ENCODE assay signal across 1 cellular context in genomic region chr16:29848420-29849297, GRCh38.
TF ChIP-seq lines count a peak whose summit lies in the region.

No MANE protein-coding gene starts in this region.

TF ChIP-seq in HepG2, 621 proteins besides CTCF, POLR2A, EP300 and RAD21 (continued from another document and continues in another):
- peak; percentile 61; the same call in 1 of the 2 replicates for TF ChIP-seq ZBTB25 (CRISPR knock-in tag; IDR thresholded peaks at IDR 0.05)
- TF ChIP-seq ZMAT5 (CRISPR knock-in tag; IDR thresholded peaks at IDR 0.05; ENCODE audit: borderline replicate concordance, low read depth): no peak
- no peak for TF ChIP-seq MAFG (CRISPR knock-in tag; IDR thresholded peaks at IDR 0.05)
- no peak for TF ChIP-seq NFAT5 (CRISPR knock-in tag; IDR thresholded peaks at IDR 0.05)
- TF ChIP-seq GTF3A (CRISPR knock-in tag; conservative IDR thresholded peaks at IDR 0.05): no peak
- TF ChIP-seq DPF2 (CRISPR knock-in tag; IDR thresholded peaks at IDR 0.05; ENCODE audit: borderline replicate concordance, low read depth): no peak
- no peak for TF ChIP-seq EHMT2 (IDR thresholded peaks at IDR 0.05; ENCODE audit: borderline replicate concordance, low read depth, low read length)
- no peak for TF ChIP-seq TCF7 (IDR thresholded peaks at IDR 0.05; ENCODE audit: low read depth)
- peak; percentile 73; the same call in 1 of the 2 replicates for TF ChIP-seq HINFP (CRISPR knock-in tag; IDR thresholded peaks at IDR 0.05; ENCODE audit: low read depth)
- TF ChIP-seq HDAC6 (IDR thresholded peaks at IDR 0.05; ENCODE audit: low read depth, low read length): no peak
- no peak for TF ChIP-seq RNF2 (conservative IDR thresholded peaks at IDR 0.05; ENCODE audit: low read depth)
- TF ChIP-seq TFDP1 (CRISPR knock-in tag; IDR thresholded peaks at IDR 0.05; ENCODE audit: borderline replicate concordance): peak; percentile 21; the same call in 1 of the 2 replicates
- TF ChIP-seq PBX2 (CRISPR knock-in tag; IDR thresholded peaks at IDR 0.05): no peak
- TF ChIP-seq ZNF343 (CRISPR knock-in tag; IDR thresholded peaks at IDR 0.05): no peak
- no peak for TF ChIP-seq ZNF138 (CRISPR knock-in tag; IDR thresholded peaks at IDR 0.05; ENCODE audit: low read depth)
- peak; percentile 54; the same call in 1 of the 2 replicates for TF ChIP-seq TBX2 (CRISPR knock-in tag; IDR thresholded peaks at IDR 0.05; ENCODE audit: borderline replicate concordance)
- TF ChIP-seq POLR2AphosphoS2 (IDR thresholded peaks at IDR 0.05; ENCODE audit: low read depth, low read length): no peak
- no peak for TF ChIP-seq TERF1 (CRISPR knock-in tag; IDR thresholded peaks at IDR 0.05)
- no peak for TF ChIP-seq NR1H2 (CRISPR knock-in tag; IDR thresholded peaks at IDR 0.05; ENCODE audit: borderline replicate concordance, low read depth)
- no peak for TF ChIP-seq BATF2 (CRISPR knock-in tag; IDR thresholded peaks at IDR 0.05)
- no peak for TF ChIP-seq PLSCR1 (CRISPR knock-in tag; IDR thresholded peaks at IDR 0.05; ENCODE audit: borderline replicate concordance)
- peak; percentile 62; the same call in 1 of the 2 replicates for TF ChIP-seq ZMYM3 (CRISPR knock-in tag; IDR thresholded peaks at IDR 0.05)
- no peak for TF ChIP-seq ZKSCAN8 (CRISPR knock-in tag; IDR thresholded peaks at IDR 0.05; ENCODE audit: borderline replicate concordance)
- no peak for TF ChIP-seq ATM (IDR thresholded peaks at IDR 0.05; ENCODE audit: borderline replicate concordance)
- TF ChIP-seq ZNF660 (CRISPR knock-in tag; IDR thresholded peaks at IDR 0.05; ENCODE audit: borderline replicate concordance, low read depth): no peak
- no peak for TF ChIP-seq SMARCC2 (IDR thresholded peaks at IDR 0.05)
- TF ChIP-seq ZHX2 (IDR thresholded peaks at IDR 0.05; ENCODE audit: low read depth): no peak
- TF ChIP-seq ZHX2 (CRISPR knock-in tag; IDR thresholded peaks at IDR 0.05; ENCODE audit: borderline replicate concordance): no peak
- TF ChIP-seq ZBTB42 (CRISPR knock-in tag; IDR thresholded peaks at IDR 0.05): 0 out of 2 replicates have a peak, but pooled peaks have one; percentile 33
- peak; percentile 40; the same call in 1 of the 2 replicates for TF ChIP-seq ZSCAN21 (CRISPR knock-in tag; IDR thresholded peaks at IDR 0.05; ENCODE audit: borderline replicate concordance)
- TF ChIP-seq PCBP2 (optimal IDR thresholded peaks at IDR 0.05; ENCODE audit: low read depth, low read length, poor library complexity, severe bottlenecking): no peak
- no peak for TF ChIP-seq DBP (CRISPR knock-in tag; IDR thresholded peaks at IDR 0.05; ENCODE audit: not compliant biosample characterization)
- no peak for TF ChIP-seq ZNF652 (CRISPR knock-in tag; IDR thresholded peaks at IDR 0.05; ENCODE audit: borderline replicate concordance, low read depth)
- TF ChIP-seq ZNF329 (CRISPR knock-in tag; IDR thresholded peaks at IDR 0.05; ENCODE audit: low read depth): no peak
- TF ChIP-seq ZNF33A (CRISPR knock-in tag; IDR thresholded peaks at IDR 0.05; ENCODE audit: borderline replicate concordance): no peak
- no peak for TF ChIP-seq TIGD3 (CRISPR knock-in tag; IDR thresholded peaks at IDR 0.05; ENCODE audit: borderline replicate concordance)
